Comparison of ENCODE assay signal across 21 cellular contexts in genomic region chr5:128896675-128897074, GRCh38.
"Had no signal": no experiment of that assay in that cellular context is flagged by ENCODE, and none has a peak within 500 bp of the region (broad histone marks: within the 10 kb centered on the region; RNA-seq: fewer than 3 reads in every experiment).

No MANE protein-coding gene starts in this region.

- H3K27ac Mint-ChIP-seq: memory B cell; naive B cell; natural killer cell treated with Interleukin-12 subunit alpha and Interleukin-12 subunit beta and Interleukin-15 and Interleukin-18, amount 100 ng/mL, for 72 hours; stimulated activated naive B cell treated with anti-CD40 and anti-IgM and Interleukin-4, amounts not matched to agents 10 μg/mL and 1 μg/mL and 100 μg/mL, for 72 hours had no signal

- H3K36me3 Mint-ChIP-seq: memory B cell; naive B cell; natural killer cell treated with Interleukin-12 subunit alpha and Interleukin-12 subunit beta and Interleukin-15 and Interleukin-18, amount 100 ng/mL, for 72 hours; stimulated activated naive B cell treated with anti-CD40 and anti-IgM and Interleukin-4, amounts not matched to agents 10 μg/mL and 1 μg/mL and 100 μg/mL, for 72 hours had no signal

- H3K4me3 Mint-ChIP-seq: central memory CD8-positive, alpha-beta T cell; memory B cell; naive B cell; natural killer cell treated with Interleukin-12 subunit alpha and Interleukin-12 subunit beta and Interleukin-15 and Interleukin-18, amount 100 ng/mL, for 72 hours; neural crest cell; stimulated activated naive B cell treated with anti-CD40 and anti-IgM and Interleukin-4, amounts not matched to agents 10 μg/mL and 1 μg/mL and 100 μg/mL, for 72 hours had no signal

- H3K4me1 ChIP-seq: psoas muscle, sigmoid colon, stomach, thyroid gland had no signal

- H3K9me3 ChIP-seq: mucosa of descending colon, psoas muscle, sigmoid colon, stomach, thyroid gland had no signal

- H3K27ac ChIP-seq: coronary artery, psoas muscle, sigmoid colon, stomach, thyroid gland had no signal

- DNase-seq: dermis blood vessel endothelial cell; effector memory CD4-positive, alpha-beta T cell; kidney; mucosa of descending colon; naive B cell; psoas muscle; right cardiac atrium; sigmoid colon; stimulated activated CD4-positive, alpha-beta T cell treated with anti-CD3 and anti-CD28 coated beads, Interleukin-2, amount 100 ng/mL, for 24 hours; stimulated activated CD4-positive, alpha-beta T cell treated with anti-CD3 and anti-CD28 coated beads, Interleukin-4, amount 100 ng/mL, for 24 hours; stimulated activated naive B cell treated with anti-CD40 and anti-IgM and Interleukin-4, amounts not matched to agents 10 μg/mL and 1 μg/mL and 100 μg/mL, for 72 hours; stomach; thyroid gland; trophoblast cell had no signal

- H3K27me3 ChIP-seq: sigmoid colon, stomach, thyroid gland had no signal

- H3K27me3 Mint-ChIP-seq: central memory CD8-positive, alpha-beta T cell; memory B cell; naive B cell; natural killer cell treated with Interleukin-12 subunit alpha and Interleukin-12 subunit beta and Interleukin-15 and Interleukin-18, amount 100 ng/mL, for 72 hours; stimulated activated naive B cell treated with anti-CD40 and anti-IgM and Interleukin-4, amounts not matched to agents 10 μg/mL and 1 μg/mL and 100 μg/mL, for 72 hours had no signal

- H3K4me1 Mint-ChIP-seq: central memory CD8-positive, alpha-beta T cell; memory B cell; naive B cell; neural crest cell; stimulated activated naive B cell treated with anti-CD40 and anti-IgM and Interleukin-4, amounts not matched to agents 10 μg/mL and 1 μg/mL and 100 μg/mL, for 72 hours had no signal

- H3K4me3 ChIP-seq: coronary artery, lung, mucosa of descending colon, psoas muscle, sigmoid colon, stomach, thyroid gland had no signal

- H3K36me3 ChIP-seq: sigmoid colon, stomach, thyroid gland had no signal

- ATAC-seq: left lobe of liver, mucosa of descending colon, psoas muscle, right cardiac atrium had no signal
